14 cellular contexts compared by ENCODE assay signal in genomic region chr4:142350886-142351285, GRCh38.
DNase-seq lines count a peak whose midpoint lies in the region; FAIRE-seq and TF ChIP-seq lines count a peak whose summit lies in the region.
"Had no signal": no experiment of that assay in that cellular context is flagged by ENCODE, and none has a peak within 500 bp of the region (broad histone marks: within the 10 kb centered on the region; RNA-seq: fewer than 3 reads in every experiment).

No MANE protein-coding gene starts in this region.

- H3K27me3 ChIP-seq in skeletal muscle tissue (ENCODE audit: control insufficient read depth in 3 of 3, insufficient read depth in 3 of 3, low read length in 3 of 3): no peaks in the 10 kb centered on the region

- intact Hi-C loops in activated CD4-positive, alpha-beta memory T cell treated with anti-CD3 and anti-CD28 coated beads for 36 hours (cut with micrococcal nuclease): loop anchor here (5.0 kb wide), 1 partner anchor 471 kb away; no protein-coding TSS in a partner anchor

- no peak overlapping the region for H3K4me3 Mint-ChIP-seq in activated CD4-positive, alpha-beta memory T cell treated with anti-CD3 and anti-CD28 coated beads for 36 hours
- H3K4me3 Mint-ChIP-seq in activated CD4-positive, alpha-beta memory T cell treated with anti-CD3 and anti-CD28 coated beads, Interleukin-2, amount 10 ng/mL, durations not matched to agents 7 days and 5 days: no peak overlapping the region
- H3K4me3 Mint-ChIP-seq in progenitor cell of endocrine pancreas (ENCODE audit: low read depth): no peak overlapping the region
- H3K4me3 Mint-ChIP-seq: activated CD8-positive, alpha-beta memory T cell treated with anti-CD3 and anti-CD28 coated beads, Interleukin-2, amount 10 ng/mL, durations not matched to agents 7 days and 5 days; nephron progenitor cell had no signal

- FAIRE-seq in H54 (lab: Jason Lieb, UNC): no peak
- FAIRE-seq: GM19239 had no signal

- no peaks in the 10 kb centered on the region for H3K36me3 ChIP-seq in skeletal muscle tissue (ENCODE audit: control insufficient read depth in 3 of 3, insufficient read depth in 3 of 3, low read length in 3 of 3)

- H3K9me3 ChIP-seq in skeletal muscle tissue (ENCODE audit: control insufficient read depth in 3 of 3, low read length in 3 of 3): no peaks in the 10 kb centered on the region

- CTCF ChIA-PET in activated CD4-positive, alpha-beta memory T cell treated with anti-CD3 and anti-CD28 coated beads for 36 hours (lab: Charles Lee): interaction anchor here (1.2 to 3.2 kb wide), 7 partner anchors 22 to 369 kb away, joined by 3 to 17 read pairs (median 8); no protein-coding TSS in a partner anchor
- CTCF ChIA-PET in activated CD4-positive, alpha-beta memory T cell treated with anti-CD3 and anti-CD28 coated beads, Interleukin-2, amount 10 ng/mL, durations not matched to agents 7 days and 5 days (lab: Charles Lee): interaction anchor here (1.2 to 7.3 kb wide), 6 partner anchors 19 to 222 kb away, joined by 3 to 70 read pairs (median 8); no protein-coding TSS in a partner anchor

- H3K27me3 Mint-ChIP-seq in activated CD4-positive, alpha-beta memory T cell treated with anti-CD3 and anti-CD28 coated beads for 36 hours: no peaks in the 10 kb centered on the region
- no peaks in the 10 kb centered on the region for H3K27me3 Mint-ChIP-seq in activated CD4-positive, alpha-beta memory T cell treated with anti-CD3 and anti-CD28 coated beads, Interleukin-2, amount 10 ng/mL, durations not matched to agents 7 days and 5 days
- no peaks in the 10 kb centered on the region for H3K27me3 Mint-ChIP-seq in progenitor cell of endocrine pancreas
- H3K27me3 Mint-ChIP-seq: activated CD8-positive, alpha-beta memory T cell treated with anti-CD3 and anti-CD28 coated beads, Interleukin-2, amount 10 ng/mL, durations not matched to agents 7 days and 5 days had no signal

- TF ChIP-seq POLR2A in H54 (IDR thresholded peaks at IDR 0.05; ENCODE audit: low read depth, low read length): no peak

- no peaks in the 10 kb centered on the region for H3K36me3 Mint-ChIP-seq in activated CD4-positive, alpha-beta memory T cell treated with anti-CD3 and anti-CD28 coated beads for 36 hours
- peaks cover 14% of the 10 kb centered on the region for H3K36me3 Mint-ChIP-seq in activated CD4-positive, alpha-beta memory T cell treated with anti-CD3 and anti-CD28 coated beads, Interleukin-2, amount 10 ng/mL, durations not matched to agents 7 days and 5 days (ENCODE audit: low read depth)
- no peaks in the 10 kb centered on the region for H3K36me3 Mint-ChIP-seq in progenitor cell of endocrine pancreas (ENCODE audit: insufficient read depth)
- H3K36me3 Mint-ChIP-seq: activated CD8-positive, alpha-beta memory T cell treated with anti-CD3 and anti-CD28 coated beads, Interleukin-2, amount 10 ng/mL, durations not matched to agents 7 days and 5 days had no signal

- H3K4me3 ChIP-seq in epithelial cell of esophagus (ENCODE audit: low read length) (no peak overlapping the region), skeletal muscle tissue (ENCODE audit: low read length in 3 of 3) (no peak overlapping the region)

- peak overlapping the region; percentile 41 for H3K27ac ChIP-seq in skeletal muscle tissue (ENCODE audit: low read depth, low read length)

- TF ChIP-seq CTCF in epithelial cell of esophagus (IDR thresholded peaks at IDR 0.05; ENCODE audit: insufficient read depth, low read depth, low read length, missing control alignments) (no peak), progenitor cell of endocrine pancreas (IDR thresholded peaks at IDR 0.05; ENCODE audit: unreplicated experiment) (no peak)

- no peak for DNase-seq in activated CD4-positive, alpha-beta memory T cell treated with anti-CD3 and anti-CD28 coated beads for 36 hours
- DNase-seq in activated CD4-positive, alpha-beta memory T cell treated with anti-CD3 and anti-CD28 coated beads, Interleukin-2, amount 10 ng/mL, durations not matched to agents 7 days and 5 days: no peak
- DNase-seq in NCI-H748 (lab: John Stamatoyannopoulos, UW; ENCODE audit: unreplicated experiment) (peak; percentile 88), epithelial cell of esophagus (ENCODE audit: low read depth) (peak; percentile 21), H54 (ENCODE audit: insufficient read length, low spot score) (no peak), DMS79 (lab: John Stamatoyannopoulos, UW) (no peak), progenitor cell of endocrine pancreas (ENCODE audit: low spot score, unreplicated experiment) (no peak)
- DNase-seq: activated CD8-positive, alpha-beta memory T cell treated with anti-CD3 and anti-CD28 coated beads, Interleukin-2, amount 10 ng/mL, durations not matched to agents 7 days and 5 days; cerebellar nuclear complex; NCI-H187 treated with DMSO at 0.1 percent for 48 hours; nephron progenitor cell; stimulated activated CD4-positive, alpha-beta T cell treated with anti-CD3 and anti-CD28 coated beads, Interleukin-2, amount 100 ng/mL, for 24 hours had no signal

- POLR2A ChIA-PET in activated CD4-positive, alpha-beta memory T cell treated with anti-CD3 and anti-CD28 coated beads for 36 hours (lab: Charles Lee): interaction anchor here (1.0 kb wide), 1 partner anchor 22 kb away, joined by 3 read pairs; no protein-coding TSS in a partner anchor
- POLR2A ChIA-PET in activated CD4-positive, alpha-beta memory T cell treated with anti-CD3 and anti-CD28 coated beads, Interleukin-2, amount 10 ng/mL, durations not matched to agents 7 days and 5 days (lab: Charles Lee): interaction anchor here (1.7 to 7.3 kb wide), 2 partner anchors 54 to 66 kb away, joined by 5 to 119 read pairs; no protein-coding TSS in a partner anchor

- peak overlapping the region in 1 of 3 donors; percentile 26 for H3K9ac ChIP-seq in skeletal muscle tissue (ENCODE audit: low read depth in 1 of 3, low read length in 3 of 3)

- H3K9me3 Mint-ChIP-seq in activated CD4-positive, alpha-beta memory T cell treated with anti-CD3 and anti-CD28 coated beads for 36 hours: no peaks in the 10 kb centered on the region
- no peaks in the 10 kb centered on the region for H3K9me3 Mint-ChIP-seq in activated CD4-positive, alpha-beta memory T cell treated with anti-CD3 and anti-CD28 coated beads, Interleukin-2, amount 10 ng/mL, durations not matched to agents 7 days and 5 days
- H3K9me3 Mint-ChIP-seq in progenitor cell of endocrine pancreas (ENCODE audit: low read depth): no peaks in the 10 kb centered on the region
- H3K9me3 Mint-ChIP-seq: nephron progenitor cell had no signal

- H3K4me1 Mint-ChIP-seq in activated CD4-positive, alpha-beta memory T cell treated with anti-CD3 and anti-CD28 coated beads for 36 hours (ENCODE audit: low read depth): peaks cover 94% of the 10 kb centered on the region
- peaks cover 89% of the 10 kb centered on the region for H3K4me1 Mint-ChIP-seq in activated CD4-positive, alpha-beta memory T cell treated with anti-CD3 and anti-CD28 coated beads, Interleukin-2, amount 10 ng/mL, durations not matched to agents 7 days and 5 days
- H3K4me1 Mint-ChIP-seq in progenitor cell of endocrine pancreas (ENCODE audit: low read depth): peaks cover 47% of the 10 kb centered on the region

- peaks cover 17 to 29% (median 21%) of the 10 kb centered on the region in 3 donors for H3K4me1 ChIP-seq in skeletal muscle tissue (ENCODE audit: control insufficient read depth in 3 of 3, insufficient read depth in 3 of 3, low read length in 3 of 3)

- peak overlapping the region; percentile 87 for H3K27ac Mint-ChIP-seq in activated CD4-positive, alpha-beta memory T cell treated with anti-CD3 and anti-CD28 coated beads for 36 hours
- no peak overlapping the region for H3K27ac Mint-ChIP-seq in activated CD4-positive, alpha-beta memory T cell treated with anti-CD3 and anti-CD28 coated beads, Interleukin-2, amount 10 ng/mL, durations not matched to agents 7 days and 5 days
- no peak overlapping the region for H3K27ac Mint-ChIP-seq in progenitor cell of endocrine pancreas
- H3K27ac Mint-ChIP-seq: activated CD8-positive, alpha-beta memory T cell treated with anti-CD3 and anti-CD28 coated beads, Interleukin-2, amount 10 ng/mL, durations not matched to agents 7 days and 5 days; nephron progenitor cell had no signal

Comparison
In these comparisons a context has a peak if more than half of its experiments do, and no peak if none do; other contexts are left out.
1. DNase-seq: peak in NCI-H748 (single experiment) and epithelial cell of esophagus (single experiment); none in activated CD4-positive, alpha-beta memory T cell treated with anti-CD3 and anti-CD28 coated beads for 36 hours (single experiment), activated CD4-positive, alpha-beta memory T cell treated with anti-CD3 and anti-CD28 coated beads, Interleukin-2, amount 10 ng/mL, durations not matched to agents 7 days and 5 days (single experiment), H54 (single experiment), DMS79 (single experiment) and progenitor cell of endocrine pancreas (single experiment).